10 cellular contexts compared by ENCODE assay signal in genomic region chr21:34884346-34884929, GRCh38.
DNase-seq lines count a peak whose midpoint lies in the region; ATAC-seq, FAIRE-seq and TF ChIP-seq lines count a peak whose summit lies in the region.
"Had no signal": no experiment of that assay in that cellular context is flagged by ENCODE, and none has a peak within 500 bp of the region (broad histone marks: within the 10 kb centered on the region; RNA-seq: fewer than 3 reads in every experiment).

No MANE protein-coding gene starts in this region.

- H3K36me3 ChIP-seq in heart right ventricle (peaks cover 0 to 44% (median 0%) of the 10 kb centered on the region in 9 donors), keratinocyte (ENCODE audit: control insufficient read depth in 2 of 2, extremely low read depth in 1 of 2, insufficient read depth in 2 of 2, low read length in 2 of 2) (peaks cover 19 to 41% of the 10 kb centered on the region in 2 experiments)
- H3K36me3 ChIP-seq: cardiac muscle cell had no signal

- H3K36me3 Mint-ChIP-seq in activated T-helper 2 cell treated with anti-CD3 and anti-CD28 coated beads, Interferon-gamma antibody, Interleukin-2, Interleukin-4, amounts not matched to agents 10 μg/mL and 5 μg/mL and 100 μg/mL, durations not matched to agents 14 hours and 24 hours and 36 hours (ENCODE audit: low read depth) = peaks cover 80% of the 10 kb centered on the region
- peaks cover 8% of the 10 kb centered on the region for H3K36me3 Mint-ChIP-seq in type B pancreatic cell

- H3K27me3 Mint-ChIP-seq in activated T-helper 2 cell treated with anti-CD3 and anti-CD28 coated beads, Interferon-gamma antibody, Interleukin-2, Interleukin-4, amounts not matched to agents 10 μg/mL and 5 μg/mL and 100 μg/mL, durations not matched to agents 14 hours and 24 hours and 36 hours (ENCODE audit: low read depth) = no peaks in the 10 kb centered on the region
- peaks cover 57% of the 10 kb centered on the region for H3K27me3 Mint-ChIP-seq in type B pancreatic cell

- H3K9me1 ChIP-seq in keratinocyte (ENCODE audit: control insufficient read depth, extremely low read depth, insufficient read depth, low read length) = peaks cover 2% of the 10 kb centered on the region

- H3K9ac ChIP-seq in keratinocyte (ENCODE audit: control insufficient read depth, extremely low read depth, insufficient read depth, low read length) = peak overlapping the region; percentile 92

- dilution Hi-C loops in keratinocyte (cut with MboI; ENCODE audit: extremely low pct_ligation_motif_present, low sequenced_read_pairs) = no loop called here

- no peaks in the 10 kb centered on the region for H3K9me3 Mint-ChIP-seq in activated T-helper 2 cell treated with anti-CD3 and anti-CD28 coated beads, Interferon-gamma antibody, Interleukin-2, Interleukin-4, amounts not matched to agents 10 μg/mL and 5 μg/mL and 100 μg/mL, durations not matched to agents 14 hours and 24 hours and 36 hours
- H3K9me3 Mint-ChIP-seq in type B pancreatic cell = no peaks in the 10 kb centered on the region

- WGBS in heart right ventricle, 2 donors = 81 to 86% methylated on average over 3 of the region's 3 CpGs
- 80% methylated on average over 3 of the region's 3 CpGs for WGBS in right cardiac atrium

- peak overlapping the region; percentile 93 for H3K4me2 ChIP-seq in keratinocyte (ENCODE audit: control insufficient read depth, extremely low read depth, insufficient read depth, low read depth, low read length)

- H3K4me1 Mint-ChIP-seq in activated T-helper 2 cell treated with anti-CD3 and anti-CD28 coated beads, Interferon-gamma antibody, Interleukin-2, Interleukin-4, amounts not matched to agents 10 μg/mL and 5 μg/mL and 100 μg/mL, durations not matched to agents 14 hours and 24 hours and 36 hours (ENCODE audit: low read depth) = peaks cover 52% of the 10 kb centered on the region
- H3K4me1 Mint-ChIP-seq in type B pancreatic cell (ENCODE audit: unreplicated experiment) = peaks cover 17% of the 10 kb centered on the region

- no peak for FAIRE-seq in keratinocyte (lab: Jason Lieb, UNC)

- DNase-seq in heart right ventricle = no peak
- DNase-seq in right cardiac atrium = no peak
- DNase-seq in activated T-helper 2 cell treated with anti-CD3 and anti-CD28 coated beads, Interferon-gamma antibody, Interleukin-2, Interleukin-4, amounts not matched to agents 10 μg/mL and 5 μg/mL and 100 μg/mL, durations not matched to agents 14 hours and 24 hours and 36 hours (ENCODE audit: low spot score) = no peak
- DNase-seq in keratinocyte (ENCODE audit: low read depth, low spot score) = no peak
- no peak for DNase-seq in type B pancreatic cell (ENCODE audit: extremely low spot score, unreplicated experiment)
- DNase-seq in stimulated activated CD8-positive, alpha-beta memory T cell treated with anti-CD3 and anti-CD28 coated beads, Interleukin-4, amount 100 ng/mL, for 48 hours = no peak
- no peak for DNase-seq in NCI-H2081 (lab: John Stamatoyannopoulos, UW)
- DNase-seq in NCI-H1930 (lab: John Stamatoyannopoulos, UW) = no peak
- DNase-seq: MM.1S had no signal

- ATAC-seq in heart right ventricle (no peak), right cardiac atrium (no peak)

- TF ChIP-seq CTCF in heart right ventricle (IDR thresholded peaks at IDR 0.05) (no peak), keratinocyte (optimal IDR thresholded peaks at IDR 0.05 in 1 of 3, IDR thresholded peaks at IDR 0.05 in 1 of 3, conservative IDR thresholded peaks at IDR 0.05 in 1 of 3; ENCODE audit: extremely low read depth in 1 of 3, insufficient read depth in 2 of 3, low read length in 3 of 3) (no peak), type B pancreatic cell (conservative IDR thresholded peaks at IDR 0.05) (no peak)

- H3K27ac ChIP-seq in heart right ventricle (peak overlapping the region in 5 of 10 donors; percentile 2 to 99 (median 92)), right cardiac atrium (ENCODE audit: low read length) (no peak overlapping the region), keratinocyte (ENCODE audit: control insufficient read depth, insufficient read depth, low read length) (peak overlapping the region; percentile 97)
- H3K27ac ChIP-seq: cardiac muscle cell had no signal

- H4K20me1 ChIP-seq in keratinocyte (ENCODE audit: control insufficient read depth, extremely low read depth, insufficient read depth, low read length) = peaks cover 21% of the 10 kb centered on the region

- H3K4me3 ChIP-seq in heart right ventricle (peak overlapping the region in 7 of 10 donors; percentile 1 to 73 (median 64)), right cardiac atrium (ENCODE audit: low read length) (no peak overlapping the region), keratinocyte (ENCODE audit: control insufficient read depth in 2 of 3, extremely low read depth in 1 of 3, insufficient read depth in 2 of 3, low read depth in 1 of 3, low read length in 3 of 3) (peak overlapping the region; percentile 85 to 96 (median 94))
- H3K4me3 ChIP-seq: cardiac muscle cell had no signal

- peaks cover 0 to 53% (median 20%) of the 10 kb centered on the region in 9 donors for H3K4me1 ChIP-seq in heart right ventricle
- no peaks in the 10 kb centered on the region for H3K4me1 ChIP-seq in right cardiac atrium (ENCODE audit: control insufficient read depth, insufficient read depth, low read length)
- H3K4me1 ChIP-seq in keratinocyte (ENCODE audit: control insufficient read depth, extremely low read depth, insufficient read depth, low read length) = peaks cover 30% of the 10 kb centered on the region

- peaks cover 93% of the 10 kb centered on the region for H3K79me2 ChIP-seq in keratinocyte (ENCODE audit: control insufficient read depth, insufficient read depth, low read length)

- intact Hi-C loops in heart right ventricle (cut with DNase I) (loop anchor here in 4 of 10 donors (10.0 kb wide), 4 partner anchors 520 to 1050 kb away; no protein-coding TSS in a partner anchor), right cardiac atrium (cut with DNase I) (loop anchor here in 1 of 4 donors (10.0 kb wide), 1 partner anchor 960 kb away; no protein-coding TSS in a partner anchor)
- intact Hi-C loops in activated T-helper 2 cell treated with anti-CD3 and anti-CD28 coated beads, Interferon-gamma antibody, Interleukin-2, Interleukin-4, amounts not matched to agents 10 μg/mL and 5 μg/mL and 100 μg/mL, durations not matched to agents 14 hours and 24 hours and 36 hours (cut with micrococcal nuclease) = loop anchor here (1.0 to 10.0 kb wide), 3 partner anchors 37 to 950 kb away; no protein-coding TSS in a partner anchor

- H3K27me3 ChIP-seq in heart right ventricle (peaks cover 3 to 66% (median 56%) of the 10 kb centered on the region in 7 donors), right cardiac atrium (ENCODE audit: control insufficient read depth, insufficient read depth) (no peaks in the 10 kb centered on the region), keratinocyte (ENCODE audit: control insufficient read depth, extremely low read depth, insufficient read depth, low read length) (no peaks in the 10 kb centered on the region)

- no peak overlapping the region for H2AFZ ChIP-seq in keratinocyte (ENCODE audit: control insufficient read depth, low read length)

- H3K4me3 Mint-ChIP-seq in activated T-helper 2 cell treated with anti-CD3 and anti-CD28 coated beads, Interferon-gamma antibody, Interleukin-2, Interleukin-4, amounts not matched to agents 10 μg/mL and 5 μg/mL and 100 μg/mL, durations not matched to agents 14 hours and 24 hours and 36 hours (ENCODE audit: low read depth) = peak overlapping the region; percentile 98
- peak overlapping the region; percentile 70 for H3K4me3 Mint-ChIP-seq in type B pancreatic cell

- H3K27ac Mint-ChIP-seq in activated T-helper 2 cell treated with anti-CD3 and anti-CD28 coated beads, Interferon-gamma antibody, Interleukin-2, Interleukin-4, amounts not matched to agents 10 μg/mL and 5 μg/mL and 100 μg/mL, durations not matched to agents 14 hours and 24 hours and 36 hours = peak overlapping the region; percentile 21
- no peak overlapping the region for H3K27ac Mint-ChIP-seq in type B pancreatic cell

- H3K9me3 ChIP-seq in heart right ventricle (no peaks in the 10 kb centered on the region), right cardiac atrium (ENCODE audit: control insufficient read depth, low read length) (no peaks in the 10 kb centered on the region), keratinocyte (ENCODE audit: control insufficient read depth, low read depth, low read length) (no peaks in the 10 kb centered on the region)
